27 cellular contexts compared by ENCODE assay signal in genomic region chr5:74877624-74878304, GRCh38. TPM values are rescaled to one million over a fixed set of nuclear protein-coding genes. Genes with fewer than 3 reads are reported as not detected.
DNase-seq lines count a peak whose midpoint lies in the region; ATAC-seq, FAIRE-seq and TF ChIP-seq lines count a peak whose summit lies in the region.
"Had no signal": no experiment of that assay in that cellular context is flagged by ENCODE, and none has a peak within 500 bp of the region (broad histone marks: within the 10 kb centered on the region; RNA-seq: fewer than 3 reads in every experiment).

No MANE protein-coding gene starts in this region.

- POLR2A ChIA-PET in K562 (lab: Yijun Ruan, JAX): no interaction called here
- POLR2A ChIA-PET in activated CD4-positive, alpha-beta memory T cell treated with anti-CD3 and anti-CD28 coated beads, Interleukin-2, amount 10 ng/mL, durations not matched to agents 7 days and 5 days (lab: Charles Lee): no interaction called here

- H3K27ac Mint-ChIP-seq in GM23338: peak overlapping the region; percentile 35; the same call in 1 of the 2 replicates
- no peak overlapping the region for H3K27ac Mint-ChIP-seq in activated CD4-positive, alpha-beta memory T cell treated with anti-CD3 and anti-CD28 coated beads, Interleukin-2, amount 10 ng/mL, durations not matched to agents 7 days and 5 days
- H3K27ac Mint-ChIP-seq: activated CD4-positive, alpha-beta T cell treated with anti-CD3 and anti-CD28 coated beads, Interleukin-2, amount 10 ng/mL, durations not matched to agents 24 days and 14 days; activated naive CD8-positive, alpha-beta T cell treated with anti-CD3 and anti-CD28 coated beads for 36 hours; activated T-helper 17 cell treated with anti-CD3 and anti-CD28 coated beads, Interleukin-2, amount 50 U/mL, for 72 hours; CD4-positive, CD25-positive, alpha-beta regulatory T cell; memory B cell had no signal

- H3K4me1 ChIP-seq in GM23338 (ENCODE audit: insufficient read depth): peaks cover 13% of the 10 kb centered on the region
- no peaks in the 10 kb centered on the region for H3K4me1 ChIP-seq in K562 (replicated peaks in 1 of 2; ENCODE audit: control insufficient read depth in 2 of 2, insufficient read depth in 2 of 2, low read length in 2 of 2)
- peaks cover 0 to 21% (median 0%) of the 10 kb centered on the region in 4 donors for H3K4me1 ChIP-seq in tibial nerve
- no peaks in the 10 kb centered on the region for H3K4me1 ChIP-seq in ovary (ENCODE audit: insufficient read depth)
- H3K4me1 ChIP-seq: gastrocnemius medialis, suprapubic skin had no signal

- intact Hi-C loops in K562 (cut with micrococcal nuclease): no loop called here
- intact Hi-C loops in left colon (cut with DNase I, micrococcal nuclease): no loop called here
- intact Hi-C loops in ovary (cut with DNase I): no loop called here

- H3K9ac ChIP-seq in K562 (ENCODE audit: insufficient read depth in 1 of 2, low read depth in 2 of 2, low read length in 2 of 2): no peak overlapping the region
- H3K9ac ChIP-seq: KMS-11 had no signal

- peaks cover 7% of the 10 kb centered on the region; the same call in 2 of the 3 replicates for H3K36me3 Mint-ChIP-seq in GM23338 (ENCODE audit: low read depth)
- H3K36me3 Mint-ChIP-seq in activated CD4-positive, alpha-beta memory T cell treated with anti-CD3 and anti-CD28 coated beads, Interleukin-2, amount 10 ng/mL, durations not matched to agents 7 days and 5 days (ENCODE audit: low read depth): no peaks in the 10 kb centered on the region
- H3K36me3 Mint-ChIP-seq: activated naive CD8-positive, alpha-beta T cell treated with anti-CD3 and anti-CD28 coated beads for 36 hours; CD4-positive, CD25-positive, alpha-beta regulatory T cell; memory B cell had no signal

- TF ChIP-seq CTCF in GM23338 (conservative IDR thresholded peaks at IDR 0.05; ENCODE audit: low read depth in 2 of 2) (no peak), K562 (IDR thresholded peaks at IDR 0.05 in 2 of 3, conservative IDR thresholded peaks at IDR 0.05 in 1 of 3; ENCODE audit: insufficient read depth in 2 of 3, low read depth in 1 of 3, low read length in 3 of 3) (no peak), tibial nerve (IDR thresholded peaks at IDR 0.05) (no peak), ovary (IDR thresholded peaks at IDR 0.05) (no peak)

- no peaks in the 10 kb centered on the region; the same call in 1 of the 2 replicates for H3K9me2 ChIP-seq in GM23338 (ENCODE audit: insufficient read depth)

- no peak overlapping the region for H3K4me2 ChIP-seq in GM23338
- no peak overlapping the region for H3K4me2 ChIP-seq in K562 (ENCODE audit: insufficient read depth, low read length)
- H3K4me2 ChIP-seq: KMS-11 had no signal

- DNase-seq in GM23338 (ENCODE audit: low spot score) (no peak), K562 (ENCODE audit: extremely low read depth in 1 of 4, low spot score in 3 of 4) (no peak), left colon (no peak), pons (ENCODE audit: low spot score) (peak; percentile 95), DMS 273 treated with DMSO at 0.1 percent for 48 hours (lab: John Stamatoyannopoulos, UW) (no peak), tibial nerve (ENCODE audit: low spot score in 2 of 2) (no peak), ovary (no peak)
- no peak for DNase-seq in activated CD4-positive, alpha-beta memory T cell treated with anti-CD3 and anti-CD28 coated beads, Interleukin-2, amount 10 ng/mL, durations not matched to agents 7 days and 5 days
- DNase-seq: activated CD4-positive, alpha-beta T cell treated with anti-CD3 and anti-CD28 coated beads, Interleukin-2, amount 10 ng/mL, durations not matched to agents 24 days and 14 days; activated naive CD8-positive, alpha-beta T cell treated with anti-CD3 and anti-CD28 coated beads for 36 hours; CD4-positive, CD25-positive, alpha-beta regulatory T cell; effector CD4-positive, alpha-beta T cell; gastrocnemius medialis; H7; MV-4-11; naive thymus-derived CD4-positive, alpha-beta T cell; NK-92 treated with Interleukin-12 subunit alpha and Interleukin-12 subunit beta, amount 100 ng/mL, for 24 hours; posterior cingulate gyrus; SIG-M5; T-helper 2 cell had no signal

- in situ Hi-C loops in K562 (cut with MboI): no loop called here

- TF ChIP-seq RAD21 in K562 (CRISPR knock-in tag; conservative IDR thresholded peaks at IDR 0.05 in 1 of 2, IDR thresholded peaks at IDR 0.05 in 1 of 2): no peak

- no peaks in the 10 kb centered on the region for H3K79me2 ChIP-seq in GM23338 (replicated peaks; ENCODE audit: insufficient read depth)
- H3K79me2 ChIP-seq in K562 (ENCODE audit: control insufficient read depth, insufficient read depth, low read length): no peaks in the 10 kb centered on the region

- no peak overlapping the region for H3K4me3 ChIP-seq in GM23338
- no peak overlapping the region for H3K4me3 ChIP-seq in K562
- H3K4me3 ChIP-seq in tibial nerve: no peak overlapping the region
- H3K4me3 ChIP-seq in ovary: no peak overlapping the region
- H3K4me3 ChIP-seq: gastrocnemius medialis, suprapubic skin had no signal

- FAIRE-seq in K562 (lab: Jason Lieb, UNC): no peak
- FAIRE-seq: astrocyte, keratinocyte had no signal

- no peak overlapping the region for H3K4me3 Mint-ChIP-seq in GM23338
- no peak overlapping the region for H3K4me3 Mint-ChIP-seq in activated CD4-positive, alpha-beta memory T cell treated with anti-CD3 and anti-CD28 coated beads, Interleukin-2, amount 10 ng/mL, durations not matched to agents 7 days and 5 days
- H3K4me3 Mint-ChIP-seq: activated CD4-positive, alpha-beta T cell treated with anti-CD3 and anti-CD28 coated beads, Interleukin-2, amount 10 ng/mL, durations not matched to agents 24 days and 14 days; activated naive CD8-positive, alpha-beta T cell treated with anti-CD3 and anti-CD28 coated beads for 36 hours; activated T-helper 17 cell treated with anti-CD3 and anti-CD28 coated beads, Interleukin-2, amount 50 U/mL, for 72 hours; CD4-positive, CD25-positive, alpha-beta regulatory T cell; memory B cell; naive thymus-derived CD4-positive, alpha-beta T cell had no signal

- H3K36me3 ChIP-seq in GM23338 (ENCODE audit: insufficient read depth) (no peaks in the 10 kb centered on the region), K562 (ENCODE audit: control insufficient read depth, insufficient read depth, low read length) (no peaks in the 10 kb centered on the region), tibial nerve (no peaks in the 10 kb centered on the region), ovary (no peaks in the 10 kb centered on the region)
- H3K36me3 ChIP-seq: gastrocnemius medialis, suprapubic skin had no signal

- ATAC-seq in GM23338 (no peak), K562 (no peak), left colon (peak; percentile 33)
- ATAC-seq: activated T-helper 17 cell treated with anti-CD3 and anti-CD28 coated beads, Interleukin-2, amount 50 U/mL, for 72 hours; gastrocnemius medialis; naive thymus-derived CD4-positive, alpha-beta T cell had no signal

- TF ChIP-seq EP300 in K562 (IDR thresholded peaks at IDR 0.05; ENCODE audit: low read length): no peak
- peak in 1 of 2 donors; percentile 28 for TF ChIP-seq EP300 in tibial nerve (IDR thresholded peaks at IDR 0.05)
- TF ChIP-seq EP300 in ovary (IDR thresholded peaks at IDR 0.05): no peak

- H3K4me1 Mint-ChIP-seq in GM23338: peaks cover 17% of the 10 kb centered on the region; the same call in 2 of the 3 replicates
- H3K4me1 Mint-ChIP-seq in activated CD4-positive, alpha-beta memory T cell treated with anti-CD3 and anti-CD28 coated beads, Interleukin-2, amount 10 ng/mL, durations not matched to agents 7 days and 5 days: no peaks in the 10 kb centered on the region
- H3K4me1 Mint-ChIP-seq: activated CD4-positive, alpha-beta T cell treated with anti-CD3 and anti-CD28 coated beads, Interleukin-2, amount 10 ng/mL, durations not matched to agents 24 days and 14 days; activated naive CD8-positive, alpha-beta T cell treated with anti-CD3 and anti-CD28 coated beads for 36 hours; activated T-helper 17 cell treated with anti-CD3 and anti-CD28 coated beads, Interleukin-2, amount 50 U/mL, for 72 hours; CD4-positive, CD25-positive, alpha-beta regulatory T cell; memory B cell; naive thymus-derived CD4-positive, alpha-beta T cell had no signal

- 0% methylated on average over 4 of the region's 4 CpGs for WGBS in K562 (ENCODE audit: insufficient coverage, low coverage, missing lambda C conversion rate)
- 49 to 55% methylated on average over 4 of the region's 4 CpGs for WGBS in tibial nerve, 2 donors
- WGBS in ovary, 3 donors: 59 to 78% (median 73%) methylated on average over 4 of the region's 4 CpGs

- no TSS peak for BruUV-seq in K562 (replicated peaks; lab: Mats Ljungman, UMichigan)

- no peaks in the 10 kb centered on the region for H4K20me1 ChIP-seq in GM23338 (replicated peaks; ENCODE audit: insufficient read depth)
- H4K20me1 ChIP-seq in K562 (replicated peaks; ENCODE audit: control insufficient read depth, insufficient read depth, low read length): no peaks in the 10 kb centered on the region

- H3K27me3 Mint-ChIP-seq in GM23338 (ENCODE audit: insufficient read depth, low read depth, poor library complexity): peaks cover 3% of the 10 kb centered on the region
- peaks cover 4% of the 10 kb centered on the region for H3K27me3 Mint-ChIP-seq in activated CD4-positive, alpha-beta memory T cell treated with anti-CD3 and anti-CD28 coated beads, Interleukin-2, amount 10 ng/mL, durations not matched to agents 7 days and 5 days
- H3K27me3 Mint-ChIP-seq: activated naive CD8-positive, alpha-beta T cell treated with anti-CD3 and anti-CD28 coated beads for 36 hours; activated T-helper 17 cell treated with anti-CD3 and anti-CD28 coated beads, Interleukin-2, amount 50 U/mL, for 72 hours; memory B cell had no signal

- no peak for TF ChIP-seq POLR2A in K562 (conservative IDR thresholded peaks at IDR 0.05)
- no peak for TF ChIP-seq POLR2A in tibial nerve (IDR thresholded peaks at IDR 0.05)
- TF ChIP-seq POLR2A in ovary (IDR thresholded peaks at IDR 0.05): no peak

- H2AFZ ChIP-seq in GM23338: peak overlapping the region; percentile 81
- H2AFZ ChIP-seq in K562 (ENCODE audit: low read depth, low read length): no peak overlapping the region

- H3K9me1 ChIP-seq in K562 (ENCODE audit: control insufficient read depth, insufficient read depth, low read length): no peaks in the 10 kb centered on the region

- H3K27ac ChIP-seq in GM23338 (ENCODE audit: low read depth) (no peak overlapping the region; the same call in 1 of the 2 replicates), K562 (ENCODE audit: extremely low read depth, low read depth, low read length) (no peak overlapping the region), tibial nerve (peak overlapping the region in 2 of 4 donors; percentile 52 to 67), ovary (no peak overlapping the region)
- H3K27ac ChIP-seq: gastrocnemius medialis, KMS-11, suprapubic skin, VCaP had no signal

- no peaks in the 10 kb centered on the region for H3F3A ChIP-seq in GM23338 (replicated peaks; ENCODE audit: low read depth)

- CTCF ChIA-PET in K562 (lab: Yijun Ruan, JAX; ENCODE audit: low intra/inter-chr PET ratio): interaction anchor here (0.5 kb wide), 1 partner anchor 15 kb away, joined by 3 read pairs; no protein-coding TSS in a partner anchor
- CTCF ChIA-PET in activated CD4-positive, alpha-beta memory T cell treated with anti-CD3 and anti-CD28 coated beads, Interleukin-2, amount 10 ng/mL, durations not matched to agents 7 days and 5 days (lab: Charles Lee): no interaction called here

- H3K9me3 ChIP-seq in K562 (replicated peaks; ENCODE audit: control insufficient read depth, insufficient read depth, low read depth, low read length) (no peaks in the 10 kb centered on the region), tibial nerve (no peaks in the 10 kb centered on the region), ovary (no peaks in the 10 kb centered on the region)
- H3K9me3 ChIP-seq: gastrocnemius medialis, suprapubic skin had no signal

- H3K9me3 Mint-ChIP-seq in GM23338: peaks cover 5% of the 10 kb centered on the region; the same call in 2 of the 3 replicates
- no peaks in the 10 kb centered on the region for H3K9me3 Mint-ChIP-seq in activated CD4-positive, alpha-beta memory T cell treated with anti-CD3 and anti-CD28 coated beads, Interleukin-2, amount 10 ng/mL, durations not matched to agents 7 days and 5 days
- H3K9me3 Mint-ChIP-seq: activated CD4-positive, alpha-beta T cell treated with anti-CD3 and anti-CD28 coated beads, Interleukin-2, amount 10 ng/mL, durations not matched to agents 24 days and 14 days; activated naive CD8-positive, alpha-beta T cell treated with anti-CD3 and anti-CD28 coated beads for 36 hours; activated T-helper 17 cell treated with anti-CD3 and anti-CD28 coated beads, Interleukin-2, amount 50 U/mL, for 72 hours; CD4-positive, CD25-positive, alpha-beta regulatory T cell; naive thymus-derived CD4-positive, alpha-beta T cell had no signal

- H3K27me3 ChIP-seq in GM23338 (ENCODE audit: insufficient read depth) (no peaks in the 10 kb centered on the region), K562 (ENCODE audit: control insufficient read depth in 2 of 2, insufficient read depth in 2 of 2, low read length in 2 of 2) (no peaks in the 10 kb centered on the region; a peak in 1 of 5 replicates), tibial nerve (no peaks in the 10 kb centered on the region), ovary (no peaks in the 10 kb centered on the region)
- H3K27me3 ChIP-seq: gastrocnemius medialis, suprapubic skin had no signal

RNA-seq across cellular contexts. Expression of gene FAM169A, which starts 11.6 kb away (rescaled TPM):
- total RNA-seq in GM23338 (2014; rRNA removed; shearing (Covaris generic)): 78.7 and 97.7 TPM in 2 replicates
- polyA plus RNA-seq in GM23338 (2016; fragmentation: Nextera tagmentation; extraction: Ambion mirVana) (12.2 and 16.9 TPM in 2 replicates), K562 (2011; rRNA removed) (not detected in 2 replicates), K562 (2014; fragmentation: Illumina TruSeq; extraction: Trizol) (not detected in 2 replicates), K562 (2014; fragmentation: Nextera tagmentation; extraction: Ambion mirVana) (under 1 TPM in 1 of 2 experiments, not detected in 1; 0.01 TPM), K562 (2014; rRNA removed) (not detected in 2 replicates), ovary (1 to 10 TPM; 1.7 to 2.2 TPM)
- total RNA-seq in K562 (2011; cell fraction: chromatin; rRNA removed; ENCODE audit: low replicate concordance): not detected in 2 replicates
- not detected in 2 replicates for total RNA-seq in K562 (2011; cell fraction: nucleolus; rRNA removed)
- total RNA-seq in K562 (2011; cell fraction: nucleoplasm; rRNA removed): not detected in 2 replicates
- total RNA-seq in K562 (2014; rRNA removed) (not detected in 2 replicates), K562 (2014; rRNA removed; fragmentation: Illumina TruSeq; extraction: Trizol) (not detected in 2 replicates), K562 (2015; rRNA removed; fragmentation: Illumina TruSeq; extraction: Trizol) (not detected in 2 replicates), K562 (2021) (0.04 and 0.07 TPM in 2 replicates), left colon (1 to 10 TPM; 3.9 to 5.9 TPM), tibial nerve (10 to 100 TPM in 2 of 4 donors, 1 to 10 TPM in 2; 5.9 to 15.3 (median 10.8) TPM), ovary (10 to 100 TPM in 5 of 7 donors, 1 to 10 TPM in 2; 3.2 to 21.5 (median 11.5) TPM)
- not detected in 2 replicates for polyA plus RNA-seq in K562 (2011; cell fraction: cytosol; rRNA removed)
- polyA plus RNA-seq in K562 (2011; cell fraction: nucleus; rRNA removed): not detected in 2 replicates
- 0.01 TPM in 1 of 2 replicates, not detected in the other for polyA plus RNA-seq in K562 (2012)
- polyA minus RNA-seq in K562 (2011; rRNA and poly(A)+ RNA removed): not detected in 2 replicates
- not detected in 2 replicates for polyA minus RNA-seq in K562 (2011; cell fraction: cytosol; rRNA and poly(A)+ RNA removed)
- not detected in 2 replicates for polyA minus RNA-seq in K562 (2011; cell fraction: nucleus; rRNA and poly(A)+ RNA removed)
- 1 to 10 TPM; 3.5 to 4.6 TPM for total RNA-seq in activated CD4-positive, alpha-beta memory T cell treated with anti-CD3 and anti-CD28 coated beads, Interleukin-2, amount 10 ng/mL, durations not matched to agents 7 days and 5 days
